1 cellular context compared by ENCODE assay signal in the genomic region with DNA sequence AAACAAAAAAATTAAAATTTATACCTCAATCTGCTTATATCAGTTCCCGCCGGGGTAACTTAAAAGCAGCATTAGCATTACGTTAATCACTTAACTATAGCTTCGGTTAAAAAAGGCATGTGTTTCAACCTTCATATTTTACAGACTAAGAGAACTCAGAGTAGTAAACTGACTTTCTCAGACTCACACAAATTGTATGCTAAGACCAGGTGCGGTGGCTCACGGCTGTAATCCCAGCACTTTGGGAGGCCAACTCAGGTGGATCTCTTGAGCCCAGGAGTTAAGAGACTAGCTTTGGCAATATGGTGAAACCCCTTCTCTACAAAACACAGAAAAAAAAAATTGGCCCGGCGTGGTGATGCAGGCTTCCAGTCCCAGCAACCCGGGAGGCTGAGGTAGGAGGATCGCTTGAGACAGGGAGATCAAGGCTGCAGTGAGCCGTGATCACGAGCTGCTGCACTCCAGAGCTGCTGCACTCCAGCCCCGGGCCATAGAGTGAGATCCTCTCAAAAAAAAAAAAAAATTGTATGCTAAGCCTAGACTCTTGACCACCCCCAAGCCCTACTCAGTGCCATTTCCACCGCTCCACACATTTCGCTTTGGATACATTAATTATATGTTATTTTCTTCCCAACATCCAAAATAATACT.
TF ChIP-seq lines count a peak whose summit lies in the region.

No MANE protein-coding gene starts in this region.

TF ChIP-seq in GM23338, 12 proteins besides CTCF, POLR2A, EP300 and RAD21 (continued from another document):
- TF ChIP-seq, protein P1, sequence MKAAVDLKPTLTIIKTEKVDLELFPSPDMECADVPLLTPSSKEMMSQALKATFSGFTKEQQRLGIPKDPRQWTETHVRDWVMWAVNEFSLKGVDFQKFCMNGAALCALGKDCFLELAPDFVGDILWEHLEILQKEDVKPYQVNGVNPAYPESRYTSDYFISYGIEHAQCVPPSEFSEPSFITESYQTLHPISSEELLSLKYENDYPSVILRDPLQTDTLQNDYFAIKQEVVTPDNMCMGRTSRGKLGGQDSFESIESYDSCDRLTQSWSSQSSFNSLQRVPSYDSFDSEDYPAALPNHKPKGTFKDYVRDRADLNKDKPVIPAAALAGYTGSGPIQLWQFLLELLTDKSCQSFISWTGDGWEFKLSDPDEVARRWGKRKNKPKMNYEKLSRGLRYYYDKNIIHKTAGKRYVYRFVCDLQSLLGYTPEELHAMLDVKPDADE (IDR thresholded peaks at IDR 0.05): no peak
- no peak for TF ChIP-seq ZNF331 (CRISPR knock-in tag; IDR thresholded peaks at IDR 0.05; ENCODE audit: low read depth)
